In genomic region chr5:171712616-171713015, GRCh38 we compare ENCODE assay signal across 25 cellular contexts.
A peak's percentile ranks its signal among the peaks of the same experiment; 100 is the strongest.
DNase-seq lines count a peak whose midpoint lies in the region; ATAC-seq and TF ChIP-seq lines count a peak whose summit lies in the region.
"Had no signal": no experiment of that assay in that cellular context is flagged by ENCODE, and none has a peak within 500 bp of the region (broad histone marks: within the 10 kb centered on the region; RNA-seq: fewer than 3 reads in every experiment).

No MANE protein-coding gene starts in this region.

- TF ChIP-seq CTCF in right atrium auricular region (IDR thresholded peaks at IDR 0.05) (no peak), fibroblast of the aortic adventitia (IDR thresholded peaks at IDR 0.05; ENCODE audit: insufficient read depth, low read length) (no peak), upper lobe of right lung (IDR thresholded peaks at IDR 0.05) (no peak)

- H3K9me3 ChIP-seq in right atrium auricular region (no peaks in the 10 kb centered on the region), upper lobe of right lung (no peaks in the 10 kb centered on the region)
- H3K9me3 ChIP-seq: HAP-1 had no signal

- H3K4me1 ChIP-seq in right atrium auricular region (peaks cover 0 to 7% of the 10 kb centered on the region in 2 donors), upper lobe of right lung (no peaks in the 10 kb centered on the region)
- H3K4me1 ChIP-seq: HAP-1 had no signal

- ATAC-seq in Right ventricle myocardium superior (ENCODE audit: poor library complexity) (no peak), GM18858 (IDR thresholded peaks at IDR 0.05; ENCODE audit: unreplicated experiment) (no peak), upper lobe of right lung (no peak)

- DNase-seq in right atrium auricular region (ENCODE audit: low spot score) (peak; percentile 46), Right ventricle myocardium superior (no peak), fibroblast of the aortic adventitia (ENCODE audit: low read depth) (peak; percentile 41), renal cortical epithelial cell (ENCODE audit: low read depth) (peak; percentile 4), upper lobe of right lung (no peak), NCI-H2227 (lab: John Stamatoyannopoulos, UW; ENCODE audit: unreplicated experiment) (no peak), substantia nigra (lab: John Stamatoyannopoulos, UW) (no peak)
- DNase-seq: CD4-positive, CD25-positive, alpha-beta regulatory T cell; COR-L47; DMS53; GOT3; HFFc6; KBM-7; MV-4-11; NCI-H1105; NCI-H1436 treated with DMSO at 0.1 percent for 48 hours; NCI-H187 treated with DMSO at 0.1 percent for 48 hours; NCI-H2171 treated with DMSO at 0.1 percent for 48 hours; NCI-H524 treated with DMSO at 0.1 percent for 48 hours; NCI-H774; RPMI8226; SHP77 treated with DMSO at 0.1 percent for 48 hours had no signal

- H3K27ac ChIP-seq in right atrium auricular region: no peak overlapping the region
- no peak overlapping the region for H3K27ac ChIP-seq in upper lobe of right lung
- H3K27ac ChIP-seq in substantia nigra (ENCODE audit: low read depth, low read length, poor library complexity, severe bottlenecking): no peak overlapping the region
- H3K27ac ChIP-seq: BLaER1 had no signal

- intact Hi-C loops in Right ventricle myocardium superior (cut with DNase I) (no loop called here), upper lobe of right lung (cut with DNase I) (no loop called here)

- no peaks in the 10 kb centered on the region for H3K36me3 ChIP-seq in right atrium auricular region
- H3K36me3 ChIP-seq in upper lobe of right lung: no peaks in the 10 kb centered on the region
- H3K36me3 ChIP-seq: BLaER1, HAP-1 had no signal

- no peaks in the 10 kb centered on the region for H3K27me3 ChIP-seq in right atrium auricular region
- no peaks in the 10 kb centered on the region for H3K27me3 ChIP-seq in upper lobe of right lung
- H3K27me3 ChIP-seq: BLaER1 had no signal

- no peak overlapping the region for H3K4me3 ChIP-seq in right atrium auricular region
- H3K4me3 ChIP-seq in fibroblast of the aortic adventitia (ENCODE audit: low read depth, low read length): no peak overlapping the region
- H3K4me3 ChIP-seq in upper lobe of right lung: no peak overlapping the region
- H3K4me3 ChIP-seq: BLaER1, HAP-1 had no signal

Comparison
In these comparisons a context has a peak if more than half of its experiments do, and no peak if none do; other contexts are left out.
1. DNase-seq: peak in right atrium auricular region (single experiment), fibroblast of the aortic adventitia (single experiment) and renal cortical epithelial cell (single experiment); none in Right ventricle myocardium superior (single experiment), upper lobe of right lung (single experiment), NCI-H2227 (single experiment) and substantia nigra (0 of 49).